Comparison of ENCODE assay signal across 10 cellular contexts in the genomic region with DNA sequence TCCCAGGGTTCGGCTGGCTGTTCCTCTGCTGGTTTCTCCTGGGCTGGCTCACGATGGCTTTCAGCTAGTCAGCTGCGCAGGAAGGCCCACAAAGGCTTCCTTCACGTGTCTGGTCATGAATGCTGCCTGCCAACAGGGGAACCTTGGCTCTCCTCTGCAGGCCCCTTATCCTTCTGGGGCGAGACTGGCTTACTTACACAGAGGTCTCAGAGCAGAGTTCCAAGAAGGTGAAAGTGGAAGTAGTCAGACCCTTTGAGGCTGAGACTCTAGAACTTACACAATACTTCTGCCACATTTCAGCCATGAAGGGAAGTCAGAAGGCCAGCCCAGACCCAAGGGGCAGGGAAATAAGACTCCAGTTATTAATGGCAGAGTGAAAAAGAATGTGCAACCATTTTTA.
A peak's percentile ranks its signal among the peaks of the same experiment; 100 is the strongest.
DNase-seq lines count a peak whose midpoint lies in the region; ATAC-seq lines count a peak whose summit lies in the region.
"Had no signal": no experiment of that assay in that cellular context is flagged by ENCODE, and none has a peak within 500 bp of the region (broad histone marks: within the 10 kb centered on the region; RNA-seq: fewer than 3 reads in every experiment).

No MANE protein-coding gene starts in this region.

- ATAC-seq in HG03045 (IDR thresholded peaks at IDR 0.05; ENCODE audit: unreplicated experiment): peak; percentile 54
- ATAC-seq in GM19035 (IDR thresholded peaks at IDR 0.05; ENCODE audit: unreplicated experiment): no peak
- ATAC-seq: activated T-cell treated with anti-CD3 and anti-CD28 coated beads, Interleukin-2, amount 50 U/mL, for 72 hours had no signal

- peak overlapping the region; percentile 88 for H3K27ac ChIP-seq in stomach smooth muscle (ENCODE audit: low read length)

- H3K4me1 ChIP-seq in stomach smooth muscle (ENCODE audit: control insufficient read depth, insufficient read depth, low read length): peaks cover 51% of the 10 kb centered on the region
- H3K4me1 ChIP-seq: Caco-2 had no signal

- H3K9me3 ChIP-seq in stomach smooth muscle (ENCODE audit: control insufficient read depth in 2 of 2, low read length in 2 of 2): no peaks in the 10 kb centered on the region
- H3K9me3 ChIP-seq: Caco-2 had no signal

- H3K9ac ChIP-seq in stomach smooth muscle (ENCODE audit: low read length in 2 of 2): no peak overlapping the region

- H3K27me3 ChIP-seq in stomach smooth muscle (ENCODE audit: control insufficient read depth in 1 of 2, insufficient read depth in 2 of 2, low read length in 2 of 2): no peaks in the 10 kb centered on the region

- peak; percentile 42 for DNase-seq in amniotic epithelial cell (ENCODE audit: low read depth)
- peak; percentile 47 to 57 for DNase-seq in hippocampal formation (lab: John Stamatoyannopoulos, UW)
- no peak for DNase-seq in occipital lobe (lab: John Stamatoyannopoulos, UW)
- DNase-seq in NCI-H82 treated with DMSO at 0.1 percent for 48 hours (lab: John Stamatoyannopoulos, UW; ENCODE audit: unreplicated experiment): no peak
- DNase-seq in stimulated activated naive CD4-positive, alpha-beta T cell (lab: John Stamatoyannopoulos, UW): no peak
- DNase-seq: activated T-cell treated with anti-CD3 and anti-CD28 coated beads, Interleukin-2, amount 50 U/mL, for 72 hours; Caco-2 had no signal

- H3K4me3 ChIP-seq in stomach smooth muscle (ENCODE audit: low read length in 2 of 2): no peak overlapping the region

- no peaks in the 10 kb centered on the region for H3K36me3 ChIP-seq in stomach smooth muscle (ENCODE audit: control insufficient read depth in 2 of 2, insufficient read depth in 2 of 2, low read length in 2 of 2)

Comparison
In these comparisons a context has a peak if more than half of its experiments do, and no peak if none do; other contexts are left out.
1. DNase-seq: peak in amniotic epithelial cell (single experiment) and hippocampal formation (2 of 2); none in occipital lobe (single experiment), NCI-H82 treated with DMSO at 0.1 percent for 48 hours (single experiment) and stimulated activated naive CD4-positive, alpha-beta T cell (0 of 6).